In genomic region chr5:127652952-127653611, GRCh38 we compare ENCODE assay signal across 25 cellular contexts. TPM values are rescaled to one million over a fixed set of nuclear protein-coding genes. Genes with fewer than 3 reads are reported as not detected.
DNase-seq lines count a peak whose midpoint lies in the region; ATAC-seq and TF ChIP-seq lines count a peak whose summit lies in the region.
"Had no signal": no experiment of that assay in that cellular context is flagged by ENCODE, and none has a peak within 500 bp of the region (broad histone marks: within the 10 kb centered on the region; RNA-seq: fewer than 3 reads in every experiment).

No MANE protein-coding gene starts in this region.

- no peak for TF ChIP-seq EP300 in transverse colon (IDR thresholded peaks at IDR 0.05; ENCODE audit: low read depth)

- H3K27ac Mint-ChIP-seq in T-cell, result no peak overlapping the region
- H3K27ac Mint-ChIP-seq: CD4-positive, alpha-beta memory T cell; T-helper 2 cell treated with Interferon-gamma antibody and Interleukin-4, amounts not matched to agents 5 μg/mL and 100 μg/mL, for 36 hours had no signal

- TF ChIP-seq POLR2A in transverse colon (IDR thresholded peaks at IDR 0.05), result no peak
- no peak for TF ChIP-seq POLR2A in right lobe of liver (IDR thresholded peaks at IDR 0.05)

- CTCF ChIA-PET in T-cell (lab: Charles Lee), result no interaction called here

- intact Hi-C loops in transverse colon (cut with DNase I; ENCODE audit: low total_unique reads), result no loop called here
- intact Hi-C loops in right lobe of liver (cut with DNase I), result no loop called here

- peaks cover 7% of the 10 kb centered on the region in 2 donors for H3K27me3 Mint-ChIP-seq in T-cell

- POLR2A ChIA-PET in T-cell (lab: Charles Lee), result no interaction called here

- DNase-seq in transverse colon (no peak), right lobe of liver (no peak), T-cell (no peak)
- DNase-seq: BE2C; CD4-positive, alpha-beta memory T cell; DND-41; GDM1; NCI-H1092 treated with DMSO at 0.1 percent for 48 hours; NCI-H1694; NCI-H2107; NCI-H345; NCI-H526 treated with DMSO at 0.1 percent for 48 hours; NK-92 treated with Interleukin-12 subunit alpha and Interleukin-12 subunit beta, amount 100 ng/mL, for 24 hours; OCI-M1; RPMI8226; SJCRH30 had no signal

- H3K9me3 ChIP-seq in transverse colon, result no peaks in the 10 kb centered on the region
- no peaks in the 10 kb centered on the region for H3K9me3 ChIP-seq in right lobe of liver
- H3K9me3 ChIP-seq: BE2C, HAP-1, SJCRH30 had no signal

- no peaks in the 10 kb centered on the region for H3K36me3 ChIP-seq in transverse colon
- no peaks in the 10 kb centered on the region for H3K36me3 ChIP-seq in right lobe of liver
- H3K36me3 ChIP-seq: BE2C, HAP-1, SJCRH30 had no signal

- H3K4me1 ChIP-seq in transverse colon (peaks cover 0 to 9% (median 0%) of the 10 kb centered on the region in 4 donors), right lobe of liver (no peaks in the 10 kb centered on the region)
- H3K4me1 ChIP-seq: BE2C, SJCRH30 had no signal

- H3K9me3 Mint-ChIP-seq in T-cell, result no peaks in the 10 kb centered on the region
- H3K9me3 Mint-ChIP-seq: CD4-positive, alpha-beta memory T cell; T-helper 2 cell treated with Interferon-gamma antibody and Interleukin-4, amounts not matched to agents 5 μg/mL and 100 μg/mL, for 36 hours had no signal

- in situ Hi-C loops in transverse colon (cut with MboI; ENCODE audit: low pct_ligation_motif_present in 1 of 4, low pct_unique_long_range_greater_than_20kb in 1 of 4, low sequenced_read_pairs in 3 of 4), result no loop called here

- H3K4me3 ChIP-seq in transverse colon (no peak overlapping the region), right lobe of liver (no peak overlapping the region)
- H3K4me3 ChIP-seq: HAP-1, SJCRH30 had no signal

- H3K27ac ChIP-seq in transverse colon, result no peak overlapping the region
- H3K27ac ChIP-seq in right lobe of liver, result no peak overlapping the region
- H3K27ac ChIP-seq: KMS-11, SJCRH30 had no signal

- H3K4me1 Mint-ChIP-seq in T-cell, result no peaks in the 10 kb centered on the region
- H3K4me1 Mint-ChIP-seq: CD4-positive, alpha-beta memory T cell had no signal

- no peak for TF ChIP-seq CTCF in transverse colon (IDR thresholded peaks at IDR 0.05)
- TF ChIP-seq CTCF in right lobe of liver (IDR thresholded peaks at IDR 0.05), result no peak

- ATAC-seq in GM19463 (IDR thresholded peaks at IDR 0.05; ENCODE audit: unreplicated experiment) (peak; percentile 50), HG02870 (IDR thresholded peaks at IDR 0.05; ENCODE audit: unreplicated experiment) (peak; percentile 82), HG03565 (IDR thresholded peaks at IDR 0.05; ENCODE audit: unreplicated experiment) (peak; percentile 64), right lobe of liver (no peak), GM21717 (IDR thresholded peaks at IDR 0.05; ENCODE audit: unreplicated experiment) (no peak), T-cell (replicated peaks in 1 of 4) (no peak)
- ATAC-seq: HepG2 had no signal

- H3K36me3 Mint-ChIP-seq in T-cell, result no peaks in the 10 kb centered on the region
- H3K36me3 Mint-ChIP-seq: CD4-positive, alpha-beta memory T cell had no signal

- H3K27me3 ChIP-seq in transverse colon (no peaks in the 10 kb centered on the region), right lobe of liver (no peaks in the 10 kb centered on the region)

- 70 to 89% methylated on average over 6 to 7 of the region's 7 CpGs for WGBS in transverse colon (ENCODE audit: low coverage in 1 of 2), 2 donors
- 67% methylated on average over 7 of the region's 7 CpGs for WGBS in right lobe of liver (ENCODE audit: insufficient coverage, low coverage, low lambda C conversion rate, missing lambda C conversion rate)

- no peak overlapping the region for H3K4me3 Mint-ChIP-seq in T-cell
- H3K4me3 Mint-ChIP-seq: CD4-positive, alpha-beta memory T cell; T-helper 2 cell treated with Interferon-gamma antibody and Interleukin-4, amounts not matched to agents 5 μg/mL and 100 μg/mL, for 36 hours had no signal

RNA-seq across cellular contexts. Expression of gene CTXN3, which starts 4.2 kb away (rescaled TPM):
- not detected for total RNA-seq in transverse colon
- not detected for total RNA-seq in right lobe of liver
- total RNA-seq in T-cell, result not detected
- total RNA-seq: CD4-positive, alpha-beta memory T cell; HepG2; MCF 10A; SJCRH30 had no signal

RNA-seq across cellular contexts. Expression of gene CCDC192, which starts 50.1 kb away (rescaled TPM):
- total RNA-seq in transverse colon, result not detected
- not detected for total RNA-seq in right lobe of liver
- under 1 TPM in 1 of 5 donors, not detected in 4; 0.58 TPM for total RNA-seq in T-cell
- total RNA-seq: CD4-positive, alpha-beta memory T cell; HepG2; MCF 10A; SJCRH30 had no signal

Comparison
In these comparisons a context has a peak if more than half of its experiments do, and no peak if none do; other contexts are left out.
1. ATAC-seq: peak in GM19463 (single experiment), HG02870 (single experiment) and HG03565 (single experiment); none in right lobe of liver (0 of 4), GM21717 (single experiment) and T-cell (0 of 4).